In the genomic region with DNA sequence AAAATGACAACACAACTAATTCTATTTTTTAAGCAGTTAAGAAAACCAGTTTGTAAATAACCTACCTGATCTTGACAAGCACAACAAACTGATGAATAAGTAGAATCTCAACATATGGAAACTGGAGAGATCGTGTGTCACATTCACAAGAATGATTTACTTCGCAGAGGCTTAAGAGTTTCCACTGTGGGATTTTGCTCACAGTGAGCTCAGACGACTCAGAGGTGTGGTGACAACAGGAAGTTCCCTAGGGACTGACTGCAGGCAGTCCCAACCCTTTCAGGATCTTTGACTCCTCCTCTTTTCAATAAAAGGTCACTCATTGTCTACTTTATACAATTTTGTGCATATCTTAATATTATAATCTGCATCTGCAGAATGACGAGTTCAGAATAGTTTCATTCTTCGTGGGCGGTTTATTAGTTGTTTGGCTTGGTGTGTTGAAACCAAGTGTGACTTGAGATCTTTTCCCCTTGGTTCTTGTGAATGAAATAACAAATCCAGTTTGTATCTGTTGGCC, we compare ENCODE assay signal across 9 cellular contexts. TPM values are rescaled to one million over a fixed set of nuclear protein-coding genes. Genes with fewer than 3 reads are reported as not detected.
DNase-seq lines count a peak whose midpoint lies in the region; ATAC-seq, FAIRE-seq and TF ChIP-seq lines count a peak whose summit lies in the region.
"Had no signal": no experiment of that assay in that cellular context is flagged by ENCODE, and none has a peak within 500 bp of the region (broad histone marks: within the 10 kb centered on the region; RNA-seq: fewer than 3 reads in every experiment).

A gene (minus strand): TSS at position 231 of the 520 bp plus-strand sequence. CDS start 117 bp downstream, at position 114.

- no peak within 1 kb of the TSS for H3K4me3 Mint-ChIP-seq in activated B cell treated with CpG ODN at 0.5 μM for 24 hours
- no peak within 1 kb of the TSS for H3K4me3 Mint-ChIP-seq in CD8-positive, alpha-beta memory T cell
- H3K4me3 Mint-ChIP-seq: nephron had no signal

- H3K27me3 ChIP-seq in HL-60 (ENCODE audit: insufficient read depth, poor library complexity, severe bottlenecking) (no peaks in the 10 kb centered on the region), lower lobe of right lung (ENCODE audit: low read depth) (no peaks in the 10 kb centered on the region), uterus (no peaks in the 10 kb centered on the region)
- H3K27me3 ChIP-seq in CD8-positive, alpha-beta memory T cell (ENCODE audit: insufficient read depth, low read length, poor library complexity, severe bottlenecking), result no peaks in the 10 kb centered on the region

- DNase-seq in GM12892 (ENCODE audit: insufficient read length), result no peak
- DNase-seq in HL-60 (ENCODE audit: low read depth in 1 of 2, low spot score in 1 of 2), result peak; percentile 3 to 21
- no peak for DNase-seq in activated B cell treated with CpG ODN at 0.5 μM for 24 hours
- no peak for DNase-seq in lower lobe of right lung
- DNase-seq in CD8-positive, alpha-beta memory T cell, result no peak
- no peak for DNase-seq in uterus
- no peak for DNase-seq in retina

- H3K9me3 ChIP-seq in lower lobe of right lung (no peaks in the 10 kb centered on the region), uterus (no peaks in the 10 kb centered on the region)
- no peaks in the 10 kb centered on the region for H3K9me3 ChIP-seq in CD8-positive, alpha-beta memory T cell (ENCODE audit: low read length)

- H3K4me1 ChIP-seq in lower lobe of right lung (peaks cover 15% of the 10 kb centered on the region), uterus (no peaks in the 10 kb centered on the region)
- H3K4me1 ChIP-seq in CD8-positive, alpha-beta memory T cell (ENCODE audit: insufficient read depth, low read length), result no peaks in the 10 kb centered on the region

- H3K27ac ChIP-seq in HL-60 (replicated peaks) (no peak within 1 kb of the TSS), lower lobe of right lung (peak within 1 kb of the TSS; percentile 71), uterus (no peak within 1 kb of the TSS)
- H3K27ac ChIP-seq in CD8-positive, alpha-beta memory T cell (ENCODE audit: low read depth, low read length), result no peak within 1 kb of the TSS

- H3K4me1 Mint-ChIP-seq in activated B cell treated with CpG ODN at 0.5 μM for 24 hours, result peaks cover 5% of the 10 kb centered on the region
- H3K4me1 Mint-ChIP-seq in CD8-positive, alpha-beta memory T cell, result peaks cover 3 to 7% (median 7%) of the 10 kb centered on the region in 3 donors

- POLR2A ChIA-PET in activated B cell treated with CpG ODN at 0.5 μM for 24 hours (lab: Charles Lee), result interaction anchor here (1.5 kb wide), 1 partner anchor 34 kb away, joined by 3 read pairs; a partner anchor contains a TSS
- POLR2A ChIA-PET in CD8-positive, alpha-beta memory T cell (lab: Charles Lee), result no interaction called here

- H3K36me3 ChIP-seq in lower lobe of right lung, result no peaks in the 10 kb centered on the region
- H3K36me3 ChIP-seq in CD8-positive, alpha-beta memory T cell (ENCODE audit: insufficient read depth, low read length), result no peaks in the 10 kb centered on the region
- no peaks in the 10 kb centered on the region for H3K36me3 ChIP-seq in uterus

- FAIRE-seq in GM12892 (lab: Jason Lieb, UNC), result peak; percentile 5

- intact Hi-C loops in activated B cell treated with CpG ODN at 0.5 μM for 24 hours (cut with micrococcal nuclease) (no loop called here), lower lobe of right lung (cut with DNase I) (no loop called here), uterus (cut with DNase I; ENCODE audit: low total_unique reads) (no loop called here)

- CTCF ChIA-PET in activated B cell treated with CpG ODN at 0.5 μM for 24 hours (lab: Charles Lee), result no interaction called here
- CTCF ChIA-PET in CD8-positive, alpha-beta memory T cell (lab: Charles Lee), result no interaction called here

- ATAC-seq in GM21381 (IDR thresholded peaks at IDR 0.05; ENCODE audit: unreplicated experiment) (peak; percentile 74), activated B cell treated with CpG ODN at 0.5 μM for 24 hours (ENCODE audit: low read depth) (peak; percentile 25), lower lobe of right lung (peak; percentile 61 to 89)

- no peaks in the 10 kb centered on the region for H3K27me3 Mint-ChIP-seq in activated B cell treated with CpG ODN at 0.5 μM for 24 hours
- peaks cover 0 to 3% of the 10 kb centered on the region in 2 donors for H3K27me3 Mint-ChIP-seq in CD8-positive, alpha-beta memory T cell

- no peaks in the 10 kb centered on the region for H3K9me3 Mint-ChIP-seq in activated B cell treated with CpG ODN at 0.5 μM for 24 hours
- no peaks in the 10 kb centered on the region for H3K9me3 Mint-ChIP-seq in CD8-positive, alpha-beta memory T cell
- H3K9me3 Mint-ChIP-seq: nephron had no signal

- no peak within 1 kb of the TSS for H3K4me3 ChIP-seq in HL-60 (replicated peaks; ENCODE audit: insufficient read depth, low read length)
- peak within 1 kb of the TSS; percentile 34 for H3K4me3 ChIP-seq in lower lobe of right lung
- no peak within 1 kb of the TSS for H3K4me3 ChIP-seq in CD8-positive, alpha-beta memory T cell (ENCODE audit: low read length)
- H3K4me3 ChIP-seq in uterus, result no peak within 1 kb of the TSS

- no peak within 1 kb of the TSS for H3K27ac Mint-ChIP-seq in activated B cell treated with CpG ODN at 0.5 μM for 24 hours
- H3K27ac Mint-ChIP-seq in CD8-positive, alpha-beta memory T cell, result no peak within 1 kb of the TSS

- TF ChIP-seq CTCF in HL-60 (IDR thresholded peaks at IDR 0.05; ENCODE audit: insufficient read depth, low read length) (no peak), activated B cell treated with CpG ODN at 0.5 μM for 24 hours (IDR thresholded peaks at IDR 0.05) (no peak), lower lobe of right lung (IDR thresholded peaks at IDR 0.05) (no peak), uterus (IDR thresholded peaks at IDR 0.05) (no peak)

- H3K36me3 Mint-ChIP-seq in activated B cell treated with CpG ODN at 0.5 μM for 24 hours (ENCODE audit: low read depth), result no peaks in the 10 kb centered on the region
- no peaks in the 10 kb centered on the region for H3K36me3 Mint-ChIP-seq in CD8-positive, alpha-beta memory T cell

- no peak for TF ChIP-seq POLR2A in GM12892 (IDR thresholded peaks at IDR 0.05; ENCODE audit: low read depth, low read length)
- TF ChIP-seq POLR2A in uterus (IDR thresholded peaks at IDR 0.05), result no peak

RNA-seq across cellular contexts. Expression of the gene that starts here (rescaled TPM):
- polyA plus RNA-seq in GM12892 (2012; ENCODE audit: missing spikeins), result 0.81 TPM
- not detected in 2 replicates for total RNA-seq in activated B cell treated with CpG ODN at 0.5 μM for 24 hours
- total RNA-seq in lower lobe of right lung, result 29.7 TPM
- not detected for total RNA-seq in CD8-positive, alpha-beta memory T cell
- polyA plus RNA-seq in CD8-positive, alpha-beta memory T cell, result not detected
- under 1 TPM in 1 of 4 donors, not detected in 3; 0.07 TPM for total RNA-seq in uterus

Comparison
In these comparisons a context has a peak if more than half of its experiments do, and no peak if none do; other contexts are left out.
1. RNA of the gene that starts here (total RNA-seq): 29.7 TPM in lower lobe of right lung (single experiment); not detected in CD8-positive, alpha-beta memory T cell, not detected in activated B cell treated with CpG ODN at 0.5 μM for 24 hours and 0.07 TPM in uterus; every median in the first group is over 10 times any median in the second.
2. Peak in ATAC-seq in activated B cell treated with CpG ODN at 0.5 μM for 24 hours; RNA of the gene not detected or under 1 TPM.
3. DNase-seq: peak in HL-60 (2 of 2); none in GM12892 (single experiment), activated B cell treated with CpG ODN at 0.5 μM for 24 hours (single experiment), lower lobe of right lung (single experiment), CD8-positive, alpha-beta memory T cell (0 of 5), uterus (0 of 2) and retina (single experiment).
4. ATAC-seq: peak in every context shown above with its lines; median percentile 75 in lower lobe of right lung; 74 in GM21381; 25 in activated B cell treated with CpG ODN at 0.5 μM for 24 hours.